Comparison of ENCODE assay signal across 25 cellular contexts in the genomic region with DNA sequence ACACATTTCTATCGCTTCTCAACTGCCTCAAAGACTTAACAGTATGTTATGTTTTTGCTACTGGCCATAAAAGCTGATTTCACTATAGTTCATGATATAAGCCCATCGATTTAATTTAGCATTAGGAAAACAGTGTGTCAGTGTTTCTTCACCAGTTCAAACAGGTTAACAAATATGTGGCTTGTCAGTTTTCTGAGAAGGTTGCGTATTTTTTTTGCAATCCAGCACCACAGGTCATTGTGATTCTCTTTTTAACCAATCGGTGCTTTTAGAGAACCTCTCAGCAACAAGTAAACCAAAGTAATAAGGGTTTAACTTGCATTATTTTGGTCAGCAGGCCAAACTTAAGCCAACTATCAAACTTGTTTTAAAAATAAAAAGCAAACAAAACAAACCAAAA.
"Had no signal": no experiment of that assay in that cellular context is flagged by ENCODE, and none has a peak within 500 bp of the region (broad histone marks: within the 10 kb centered on the region; RNA-seq: fewer than 3 reads in every experiment).

No MANE protein-coding gene starts in this region.

- H3K27me3 ChIP-seq: esophagus muscularis mucosa, foreskin keratinocyte, gastroesophageal sphincter, heart left ventricle, hepatocyte, ovary, sigmoid colon, stomach, thyroid gland had no signal

- DNase-seq: effector CD8-positive, alpha-beta T cell; endodermal cell; heart left ventricle; islet precursor cell; mesenchymal stem cell; midbrain; naive thymus-derived CD4-positive, alpha-beta T cell; nephron progenitor cell; nucleus accumbens; ovary; posterior cingulate gyrus; psoas muscle; right cardiac atrium; sigmoid colon; stimulated activated CD4-positive, alpha-beta T cell treated with anti-CD3 and anti-CD28 coated beads, Interleukin-2, amount 100 ng/mL, for 24 hours; stimulated activated CD4-positive, alpha-beta T cell treated with anti-CD3 and anti-CD28 coated beads, Interleukin-4, amount 100 ng/mL, for 24 hours; stimulated activated naive CD4-positive, alpha-beta T cell treated with Interleukin-2 at 50 U/mL for 16 hours; stomach; thyroid gland had no signal

- H3K9me3 ChIP-seq: esophagus muscularis mucosa, gastroesophageal sphincter, ovary, thyroid gland had no signal

- H3K36me3 ChIP-seq: esophagus muscularis mucosa, gastroesophageal sphincter, heart left ventricle, ovary, sigmoid colon, stomach, thyroid gland had no signal

- H3K4me3 ChIP-seq: esophagus muscularis mucosa, gastroesophageal sphincter, heart left ventricle, hepatocyte, ovary, psoas muscle, sigmoid colon, stomach, thyroid gland had no signal

- H3K79me2 ChIP-seq: hepatocyte had no signal

- H3K27ac ChIP-seq: esophagus muscularis mucosa, foreskin keratinocyte, gastroesophageal sphincter, hepatocyte, ovary, psoas muscle, sigmoid colon, stomach, thyroid gland had no signal

- H2AFZ ChIP-seq: hepatocyte had no signal

- H3K4me2 ChIP-seq: hepatocyte had no signal

- ATAC-seq: foreskin keratinocyte; gastroesophageal sphincter; heart left ventricle; left lobe of liver; naive thymus-derived CD4-positive, alpha-beta T cell; psoas muscle; stimulated activated effector memory CD8-positive, alpha-beta T cell treated with anti-CD3 and anti-CD28 coated beads, Interleukin-12 subunit alpha, Interleukin-12 subunit beta, amount 100 ng/mL, for 72 hours had no signal

- H3K4me1 ChIP-seq: sigmoid colon had no signal
